In genomic region chr11:116725434-116726221, GRCh38 we compare ENCODE assay signal across 13 cellular contexts. TPM values are rescaled to one million over a fixed set of nuclear protein-coding genes. Genes with fewer than 3 reads are reported as not detected.
A peak's percentile ranks its signal among the peaks of the same experiment; 100 is the strongest.
DNase-seq lines count a peak whose midpoint lies in the region; ATAC-seq, FAIRE-seq and TF ChIP-seq lines count a peak whose summit lies in the region.
"Had no signal": no experiment of that assay in that cellular context is flagged by ENCODE, and none has a peak within 500 bp of the region (broad histone marks: within the 10 kb centered on the region; RNA-seq: fewer than 3 reads in every experiment).

No MANE protein-coding gene starts in this region.

- H2AFZ ChIP-seq in H1 (ENCODE audit: low read length): no peak overlapping the region; the same call in 1 of the 2 replicates

- peak; percentile 69 for DNase-seq in MG63
- no peak for DNase-seq in H1 (ENCODE audit: low read depth in 1 of 2, low spot score in 2 of 2)
- peak; percentile 28 for DNase-seq in midbrain (lab: John Stamatoyannopoulos, UW)
- peak; percentile 50 to 80 for DNase-seq in aorta
- DNase-seq in NCI-H2107 (lab: John Stamatoyannopoulos, UW): no peak
- DNase-seq in GM10266 (ENCODE audit: extremely low spot score): no peak
- DNase-seq in CD8-positive, alpha-beta memory T cell: no peak
- DNase-seq: activated CD4-positive, CD25-positive, alpha-beta regulatory T cell treated with anti-CD3 and anti-CD28 coated beads, Interleukin-2, amount 50 U/mL, for 72 hours; activated effector memory CD4-positive, alpha-beta T cell treated with anti-CD3 and anti-CD28 coated beads, Interleukin-2, amount 50 U/mL, for 16 hours; cortex of kidney; DMS79; NCI-H69 had no signal

- no peaks in the 10 kb centered on the region for H3K9me3 ChIP-seq in MG63
- H3K9me3 ChIP-seq in H1 (ENCODE audit: insufficient read depth in 2 of 2, low read depth in 1 of 2, low read length in 1 of 2): no peaks in the 10 kb centered on the region
- no peaks in the 10 kb centered on the region for H3K9me3 ChIP-seq in aorta (ENCODE audit: control insufficient read depth, low read length)
- H3K9me3 ChIP-seq in CD8-positive, alpha-beta memory T cell (ENCODE audit: low read length): no peaks in the 10 kb centered on the region

- H3K23me2 ChIP-seq in H1 (ENCODE audit: low read depth, low read length): no peaks in the 10 kb centered on the region

- H3K27ac ChIP-seq in H1 (ENCODE audit: low read depth, low read length): no peak overlapping the region
- H3K27ac ChIP-seq in aorta (ENCODE audit: low read depth in 1 of 2, low read length in 2 of 2): no peak overlapping the region
- H3K27ac ChIP-seq in CD8-positive, alpha-beta memory T cell (ENCODE audit: low read depth, low read length): no peak overlapping the region
- H3K27ac ChIP-seq: SK-N-MC had no signal

- no peak overlapping the region for H2BK120ac ChIP-seq in H1 (replicated peaks; ENCODE audit: low read depth, low read length)

- 0 out of 2 replicates have a peak overlapping the region, but pooled peaks have one; percentile 3 for H2AK5ac ChIP-seq in H1 (ENCODE audit: low read depth, low read length)

- H3K4me3 ChIP-seq in MG63 (no peak overlapping the region), H1 (ENCODE audit: extremely low read depth in 1 of 4, insufficient read depth in 2 of 4, low read depth in 3 of 4, low read length in 4 of 4) (no peak overlapping the region), aorta (ENCODE audit: low read length in 2 of 2) (no peak overlapping the region)
- no peak overlapping the region for H3K4me3 ChIP-seq in CD8-positive, alpha-beta memory T cell (ENCODE audit: low read length)
- H3K4me3 ChIP-seq: SK-N-MC had no signal

- H4K20me1 ChIP-seq in H1 (replicated peaks in 1 of 2; ENCODE audit: control insufficient read depth in 1 of 2, insufficient read depth in 2 of 2, low read length in 2 of 2): no peaks in the 10 kb centered on the region

- FAIRE-seq in H1 (lab: Jason Lieb, UNC): no peak

- no peak overlapping the region for H3K27ac Mint-ChIP-seq in CD8-positive, alpha-beta memory T cell

- H3K79me1 ChIP-seq in H1 (ENCODE audit: low read depth, low read length): no peaks in the 10 kb centered on the region; the same call in 1 of the 2 replicates

- H2BK5ac ChIP-seq in H1 (ENCODE audit: low read depth, low read length): 0 out of 2 replicates have a peak overlapping the region, but pooled peaks have one; percentile 35

- no peak overlapping the region for H2BK20ac ChIP-seq in H1 (ENCODE audit: low read length)

- TF ChIP-seq CTCF in H1 (IDR thresholded peaks at IDR 0.05; ENCODE audit: control extremely low read depth in 1 of 3, insufficient read depth in 1 of 3, low read depth in 1 of 3, low read length in 3 of 3): no peak
- TF ChIP-seq CTCF in GM10266 (IDR thresholded peaks at IDR 0.05; ENCODE audit: control insufficient read depth, insufficient read depth, low read depth, missing control alignments): no peak

- no peak overlapping the region for H4K91ac ChIP-seq in H1 (replicated peaks; ENCODE audit: insufficient read length, low read length)

- peak overlapping the region; percentile 57 for H3K18ac ChIP-seq in H1 (ENCODE audit: extremely low read depth, low read length)

- intact Hi-C loops in aorta (cut with DNase I): no loop called here

- peaks cover 16 to 41% of the 10 kb centered on the region in 2 donors for H3K27me3 Mint-ChIP-seq in CD8-positive, alpha-beta memory T cell

- H3K56ac ChIP-seq in H1 (replicated peaks; ENCODE audit: insufficient read length, low read depth, low read length): no peak overlapping the region

- no peak overlapping the region for H3K4me3 Mint-ChIP-seq in CD8-positive, alpha-beta memory T cell

- H3K27me3 ChIP-seq in MG63 (no peaks in the 10 kb centered on the region), H1 (replicated peaks in 1 of 4; ENCODE audit: control insufficient read depth in 3 of 4, extremely low read depth in 1 of 4, insufficient read depth in 3 of 4, low read length in 3 of 4) (no peaks in the 10 kb centered on the region), aorta (ENCODE audit: control insufficient read depth in 1 of 2, insufficient read depth in 2 of 2, low read length in 1 of 2) (no peaks in the 10 kb centered on the region)
- no peaks in the 10 kb centered on the region for H3K27me3 ChIP-seq in CD8-positive, alpha-beta memory T cell (ENCODE audit: insufficient read depth, low read length, poor library complexity, severe bottlenecking)

- TF ChIP-seq RAD21 in H1 (IDR thresholded peaks at IDR 0.05 in 1 of 2, conservative IDR thresholded peaks at IDR 0.05 in 1 of 2; ENCODE audit: low read depth in 2 of 2, low read length in 2 of 2): no peak

- no peak overlapping the region for H3K4ac ChIP-seq in H1 (replicated peaks; ENCODE audit: insufficient read length, low read depth, low read length)

- no peaks in the 10 kb centered on the region for H3K4me1 Mint-ChIP-seq in CD8-positive, alpha-beta memory T cell

- H3K79me2 ChIP-seq in H1 (ENCODE audit: control insufficient read depth in 1 of 2, insufficient read depth in 2 of 2, low read length in 2 of 2): no peaks in the 10 kb centered on the region

- no peak overlapping the region for H4K8ac ChIP-seq in H1 (ENCODE audit: extremely low read depth, insufficient read depth, low read length)

- peaks cover 1 to 8% (median 5%) of the 10 kb centered on the region in 4 experiments for H3K4me1 ChIP-seq in H1 (replicated peaks in 1 of 4; ENCODE audit: control insufficient read depth in 3 of 4, insufficient read depth in 4 of 4, low read length in 3 of 4)
- no peaks in the 10 kb centered on the region for H3K4me1 ChIP-seq in aorta (ENCODE audit: control insufficient read depth in 1 of 2, insufficient read depth in 2 of 2, low read length in 2 of 2)
- H3K4me1 ChIP-seq in CD8-positive, alpha-beta memory T cell (ENCODE audit: insufficient read depth, low read length): no peaks in the 10 kb centered on the region

- TF ChIP-seq POLR2A in H1 (IDR thresholded peaks at IDR 0.05; ENCODE audit: control extremely low read depth in 1 of 2, low read depth in 2 of 2, low read length in 2 of 2): no peak

- peak; percentile 48 for ATAC-seq in aorta (ENCODE audit: low FRiP score)

- H3K4me2 ChIP-seq in H1 (ENCODE audit: insufficient read depth in 1 of 2, low read depth in 2 of 2, low read length in 2 of 2): no peak overlapping the region

- POLR2A ChIA-PET in H1 (lab: Charles Lee; ENCODE audit: partially characterized antibody): interaction anchor here (1.3 kb wide), 1 partner anchor 12 kb away, joined by 3 read pairs; no protein-coding TSS in a partner anchor
- POLR2A ChIA-PET in CD8-positive, alpha-beta memory T cell (lab: Charles Lee): no interaction called here

- no peak overlapping the region for H3K9ac ChIP-seq in H1 (replicated peaks in 1 of 4; ENCODE audit: extremely low read depth in 1 of 4, low read depth in 3 of 4, low read length in 3 of 4)

- H3K36me3 Mint-ChIP-seq in CD8-positive, alpha-beta memory T cell: no peaks in the 10 kb centered on the region

- CTCF ChIA-PET in H1 (lab: Charles Lee; ENCODE audit: partially characterized antibody): interaction anchor here (0.6 to 11.9 kb wide), 5 partner anchors 10 to 31 kb away, joined by 3 to 334 read pairs (median 3); no protein-coding TSS in a partner anchor
- CTCF ChIA-PET in CD8-positive, alpha-beta memory T cell (lab: Charles Lee): no interaction called here

- H3K36me3 ChIP-seq in MG63: no peaks in the 10 kb centered on the region
- H3K36me3 ChIP-seq in H1 (ENCODE audit: control insufficient read depth in 2 of 4, insufficient read depth in 4 of 4, low read length in 3 of 4): no peaks in the 10 kb centered on the region
- no peaks in the 10 kb centered on the region for H3K36me3 ChIP-seq in aorta (ENCODE audit: control insufficient read depth in 1 of 2, insufficient read depth in 2 of 2, low read length in 1 of 2)
- no peaks in the 10 kb centered on the region for H3K36me3 ChIP-seq in CD8-positive, alpha-beta memory T cell (ENCODE audit: insufficient read depth, low read length)

- peak overlapping the region; percentile 97; the same call in 1 of the 2 replicates for H2BK15ac ChIP-seq in H1 (ENCODE audit: low read length)

- H4K5ac ChIP-seq in H1 (ENCODE audit: insufficient read length, low read depth, low read length): no peak overlapping the region

- H3K14ac ChIP-seq in H1 (ENCODE audit: insufficient read length): no peak overlapping the region

- no peak for TF ChIP-seq EP300 in H1 (IDR thresholded peaks at IDR 0.05; ENCODE audit: borderline replicate concordance in 1 of 2, low read depth in 2 of 2, low read length in 2 of 2)

- H3K23ac ChIP-seq in H1 (ENCODE audit: insufficient read length): no peak overlapping the region

- peak overlapping the region; percentile 75; the same call in 1 of the 2 replicates for H2BK12ac ChIP-seq in H1 (ENCODE audit: low read depth, low read length)

- 75% methylated on average over 13 of the region's 19 CpGs; no CpG with 5 or more reads in 1 of the 2 experiments for WGBS in H1 (ENCODE audit: extremely low coverage in 1 of 2, insufficient coverage in 1 of 2, insufficient read length in 1 of 2, insufficient replicate concordance in 2 of 2, low coverage in 1 of 2, low lambda C conversion rate in 2 of 2, missing lambda C conversion rate in 1 of 2), 2 experiments
- WGBS in aorta, 2 donors: 53% methylated on average over 19 of the region's 19 CpGs

- no peaks in the 10 kb centered on the region for H3K9me3 Mint-ChIP-seq in CD8-positive, alpha-beta memory T cell

TF ChIP-seq in H1, 55 proteins besides CTCF, POLR2A, EP300 and RAD21 (continues in another document):
- TF ChIP-seq MAFK (IDR thresholded peaks at IDR 0.05; ENCODE audit: low read depth, low read length) (peak; percentile 17; the same call in 1 of the 2 replicates), BRCA1 (IDR thresholded peaks at IDR 0.05; ENCODE audit: low read depth, low read length) (no peak)

RNA-seq across cellular contexts. Expression of gene BUD13, which starts 47.2 kb away (rescaled TPM):
- 22.9 and 25.6 TPM in 2 replicates for total RNA-seq in MG63 (2014; rRNA removed; shearing (Covaris generic); ENCODE audit: low replicate concordance)
- 24.8 TPM in 2 replicates for total RNA-seq in H1 (2021; fragmentation: NEBNext Ultra II Directional; extraction: Animal tissue kit (Norgen Biotek cat#: 25700))
- polyA plus RNA-seq in H1 (2011; rRNA removed): 22.0 and 27.2 TPM in 2 replicates
- polyA plus RNA-seq in H1 (2011; cell fraction: cytosol; rRNA removed): 27.8 TPM
- polyA plus RNA-seq in H1 (2011; cell fraction: nucleus; rRNA removed): 20.1 TPM
- 27.5 to 33.0 TPM (median 28.6 TPM) in 4 replicates for polyA plus RNA-seq in H1 (2012, experiment 1 of 2)
- polyA plus RNA-seq in H1 (2012, experiment 2 of 2): 16.3 TPM
- 23.0 TPM for polyA plus RNA-seq in H1 (2013, experiment 1 of 2)
- polyA plus RNA-seq in H1 (2013, experiment 2 of 2): 20.2 TPM
- polyA minus RNA-seq in H1 (2011; rRNA and poly(A)+ RNA removed): 26.8 and 27.4 TPM in 2 replicates
- polyA minus RNA-seq in H1 (2011; cell fraction: cytosol; rRNA and poly(A)+ RNA removed): 15.7 TPM
- 17.9 TPM for polyA minus RNA-seq in H1 (2011; cell fraction: nucleus; rRNA and poly(A)+ RNA removed)
- total RNA-seq in aorta: 10 to 100 TPM; 12.7 to 12.9 TPM
- polyA plus RNA-seq in aorta: 10 to 100 TPM; 10.3 to 15.7 TPM
- 10 to 100 TPM; 31.4 to 32.3 TPM for total RNA-seq in CD8-positive, alpha-beta memory T cell
- 15.0 TPM for polyA plus RNA-seq in CD8-positive, alpha-beta memory T cell

Comparison
In these comparisons a context has a peak if more than half of its experiments do, and no peak if none do; other contexts are left out.
1. DNase-seq: peak in MG63 (single experiment), midbrain (single experiment) and aorta (2 of 2); none in H1 (0 of 2), NCI-H2107 (single experiment), GM10266 (single experiment) and CD8-positive, alpha-beta memory T cell (0 of 5).